ENCODE assay signal across 11 cellular contexts in genomic region chr20:5845686-5846651, GRCh38.
A peak's percentile ranks its signal among the peaks of the same experiment; 100 is the strongest.
DNase-seq lines count a peak whose midpoint lies in the region; ATAC-seq, FAIRE-seq and TF ChIP-seq lines count a peak whose summit lies in the region.
"Had no signal": no experiment of that assay in that cellular context is flagged by ENCODE, and none has a peak within 500 bp of the region (broad histone marks: within the 10 kb centered on the region; RNA-seq: fewer than 3 reads in every experiment).

No MANE protein-coding gene starts in this region.

- H3K27ac ChIP-seq in A673 (ENCODE audit: low read depth, low read length, poor library complexity, severe bottlenecking) (peak overlapping the region; percentile 84), iPS-18a (ENCODE audit: low read length) (peak overlapping the region; percentile 24)

- H3K9ac ChIP-seq in iPS-18a (ENCODE audit: low read length), result peak overlapping the region; percentile 9

- H3K4me1 ChIP-seq in A673 (ENCODE audit: insufficient read depth, low read length, poor library complexity, severe bottlenecking), result peaks cover 38% of the 10 kb centered on the region
- peaks cover 8% of the 10 kb centered on the region for H3K4me1 ChIP-seq in iPS-18a (ENCODE audit: control insufficient read depth, low read depth, low read length)

- TF ChIP-seq POLR2A in GM12892 (IDR thresholded peaks at IDR 0.05; ENCODE audit: low read depth, low read length), result no peak

- no peaks in the 10 kb centered on the region for H3K27me3 Mint-ChIP-seq in T-helper 17 cell
- H3K27me3 Mint-ChIP-seq: dendritic cell treated with granulocyte-macrophage colony-stimulating factor and Interleukin-4, amounts not matched to agents 40 ng/mL and 50 ng/mL, for 4 days had no signal

- CTCF ChIA-PET in A673 (lab: Charles Lee), result no interaction called here
- CTCF ChIA-PET in HEK293T (lab: Yijun Ruan, JAX), result no interaction called here

- POLR2A ChIA-PET in A673 (lab: Charles Lee; ENCODE audit: low non-redundant PET) (no interaction called here), HEK293T (lab: Yijun Ruan, JAX) (interaction anchor here (1.1 to 1.6 kb wide), 2 partner anchors 96 to 105 kb away, joined by 3 to 5 read pairs; partner anchors contain the start of gene SHLD1)

- no peak for TF ChIP-seq CTCF in A673 (conservative IDR thresholded peaks at IDR 0.05; ENCODE audit: low read depth, low read length)
- no peak for TF ChIP-seq CTCF in omental fat pad (IDR thresholded peaks at IDR 0.05)

- H3K27me3 ChIP-seq in A673 (replicated peaks; ENCODE audit: insufficient read depth, low read depth, low read length, poor library complexity), result no peaks in the 10 kb centered on the region
- H3K27me3 ChIP-seq in iPS-18a (ENCODE audit: control insufficient read depth, insufficient read depth, low read length), result no peaks in the 10 kb centered on the region

- peaks cover 46% of the 10 kb centered on the region for H3K4me1 Mint-ChIP-seq in T-helper 17 cell

- no peak for FAIRE-seq in GM12892 (lab: Jason Lieb, UNC)

- DNase-seq in A673 (ENCODE audit: low spot score), result peak; percentile 83
- DNase-seq in HEK293T (ENCODE audit: extremely low spot score), result no peak
- no peak for DNase-seq in T-helper 17 cell
- DNase-seq in NOMO-1 treated with DMSO at 0.1 percent for 48 hours (lab: John Stamatoyannopoulos, UW; ENCODE audit: unreplicated experiment), result no peak
- no peak for DNase-seq in omental fat pad (ENCODE audit: low spot score)
- DNase-seq in GM12892 (ENCODE audit: insufficient read length), result no peak
- no peak for DNase-seq in RPMI8226
- DNase-seq: activated CD4-positive, CD25-positive, alpha-beta regulatory T cell treated with anti-CD3 and anti-CD28 coated beads, Interleukin-2, amount 50 U/mL, for 72 hours; Calu3 had no signal

- peak overlapping the region; percentile 39 for H3K4me3 Mint-ChIP-seq in T-helper 17 cell
- H3K4me3 Mint-ChIP-seq: dendritic cell treated with granulocyte-macrophage colony-stimulating factor and Interleukin-4, amounts not matched to agents 40 ng/mL and 50 ng/mL, for 4 days had no signal

- H3K27ac Mint-ChIP-seq in T-helper 17 cell, result peak overlapping the region; percentile 88
- H3K27ac Mint-ChIP-seq: dendritic cell treated with granulocyte-macrophage colony-stimulating factor and Interleukin-4, amounts not matched to agents 40 ng/mL and 50 ng/mL, for 4 days had no signal

- H3K36me3 ChIP-seq in A673 (ENCODE audit: insufficient read depth, low read length, poor library complexity, severe bottlenecking) (no peaks in the 10 kb centered on the region), iPS-18a (ENCODE audit: control insufficient read depth, low read depth, low read length) (no peaks in the 10 kb centered on the region)

- BruUV-seq in A673 (replicated peaks; lab: Mats Ljungman, UMichigan), result no TSS peak

- peak overlapping the region; percentile 19 for H3K4me3 ChIP-seq in A673 (ENCODE audit: low read depth, low read length, poor library complexity, severe bottlenecking)
- no peak overlapping the region for H3K4me3 ChIP-seq in iPS-18a (ENCODE audit: low read length)

- no peaks in the 10 kb centered on the region for H3K9me3 ChIP-seq in A673 (ENCODE audit: low read depth, low read length, poor library complexity, severe bottlenecking)
- no peaks in the 10 kb centered on the region for H3K9me3 ChIP-seq in T-helper 17 cell (ENCODE audit: control insufficient read depth, low read length, poor library complexity, severe bottlenecking)
- H3K9me3 ChIP-seq in iPS-18a (ENCODE audit: control insufficient read depth, low read depth, low read length), result no peaks in the 10 kb centered on the region

- intact Hi-C loops in A673 (cut with micrococcal nuclease; ENCODE audit: unreplicated experiment), result no loop called here

- peak; percentile 62 for ATAC-seq in T-helper 17 cell
- ATAC-seq in omental fat pad (ENCODE audit: low FRiP score), result no peak

- H3K36me3 Mint-ChIP-seq in T-helper 17 cell (ENCODE audit: low read depth), result peaks cover 4% of the 10 kb centered on the region

TF ChIP-seq in HEK293T, 16 proteins besides CTCF, POLR2A, EP300 and RAD21:
- TF ChIP-seq PKNOX1 (IDR thresholded peaks at IDR 0.05), result peak; percentile 8; the same call in 1 of the 2 replicates
- no peak for TF ChIP-seq ARNT (IDR thresholded peaks at IDR 0.05)
